8 cellular contexts compared by ENCODE assay signal in genomic region chr15:82540055-82540983, GRCh38. TPM values are rescaled to one million over a fixed set of nuclear protein-coding genes. Genes with fewer than 3 reads are reported as not detected.
A peak's percentile ranks its signal among the peaks of the same experiment; 100 is the strongest.
DNase-seq lines count a peak whose midpoint lies in the region; ATAC-seq lines count a peak whose summit lies in the region.

TSS of gene RPS17 (minus strand) at chr15:82540457. CDS start at chr15:82540428, 29 bp downstream.

- H3K9ac ChIP-seq in BLaER1 treated with 17β-estradiol and CSF1 and Interleukin-3, amounts not matched to agents 10 nM and 100 nM, result peak within 1 kb of the TSS; percentile 95 to 100 (median 98)
- H3K9ac ChIP-seq in muscle layer of colon (ENCODE audit: low read length), result peak within 1 kb of the TSS; percentile 95

- ATAC-seq in GM19468 (IDR thresholded peaks at IDR 0.05; ENCODE audit: extremely low read depth, unreplicated experiment), result peak; percentile 97

- peaks cover 42 to 48% (median 44%) of the 10 kb centered on the region in 11 experiments for H4K20me1 ChIP-seq in BLaER1 treated with 17β-estradiol and CSF1 and Interleukin-3, amounts not matched to agents 10 nM and 100 nM

- peaks cover 29 to 47% (median 37%) of the 10 kb centered on the region in 10 experiments for H3K4me1 ChIP-seq in BLaER1 treated with 17β-estradiol and CSF1 and Interleukin-3, amounts not matched to agents 10 nM and 100 nM
- peaks cover 11% of the 10 kb centered on the region for H3K4me1 ChIP-seq in muscle layer of colon (ENCODE audit: insufficient read depth, low read length)

- H3K27ac ChIP-seq in BLaER1 treated with 17β-estradiol and CSF1 and Interleukin-3, amounts not matched to agents 10 nM and 100 nM, result peak within 1 kb of the TSS; percentile 91 to 99 (median 97)
- H3K27ac ChIP-seq in muscle layer of colon (ENCODE audit: low read depth, low read length), result peak within 1 kb of the TSS; percentile 87

- H3K9me3 ChIP-seq in BLaER1 treated with 17β-estradiol and CSF1 and Interleukin-3, amounts not matched to agents 10 nM and 100 nM (replicated peaks in 1 of 11), result no peaks in the 10 kb centered on the region; a peak in 1 of 22 replicates
- H3K9me3 ChIP-seq in muscle layer of colon (ENCODE audit: low read length), result no peaks in the 10 kb centered on the region

- peak within 1 kb of the TSS; percentile 92 to 99 (median 97) for H3K4me2 ChIP-seq in BLaER1 treated with 17β-estradiol and CSF1 and Interleukin-3, amounts not matched to agents 10 nM and 100 nM

- peak within 1 kb of the TSS; percentile 83 to 98 (median 92) for H3K4me3 ChIP-seq in BLaER1 treated with 17β-estradiol and CSF1 and Interleukin-3, amounts not matched to agents 10 nM and 100 nM
- H3K4me3 ChIP-seq in muscle layer of colon (ENCODE audit: low read depth in 1 of 2, low read length in 2 of 2), result peak within 1 kb of the TSS; percentile 96 to 98

- H3K36me3 ChIP-seq in BLaER1 treated with 17β-estradiol and CSF1 and Interleukin-3, amounts not matched to agents 10 nM and 100 nM, result peaks cover 36 to 44% (median 43%) of the 10 kb centered on the region in 11 experiments
- peaks cover 40% of the 10 kb centered on the region for H3K36me3 ChIP-seq in muscle layer of colon (ENCODE audit: insufficient read depth, low read length)

- H3K27me3 ChIP-seq in BLaER1 treated with 17β-estradiol and CSF1 and Interleukin-3, amounts not matched to agents 10 nM and 100 nM, result no peaks in the 10 kb centered on the region
- H3K27me3 ChIP-seq in muscle layer of colon (ENCODE audit: control insufficient read depth in 1 of 2, insufficient read depth in 2 of 2, low read length in 2 of 2), result no peaks in the 10 kb centered on the region

- DNase-seq in HT-29 (ENCODE audit: low spot score), result peak; percentile 98
- peak; percentile 93 to 99 for DNase-seq in activated CD8-positive, alpha-beta memory T cell treated with anti-CD3 and anti-CD28 coated beads for 1 hour (ENCODE audit: extremely low read depth in 1 of 2, low read depth in 1 of 2)
- peak; percentile 97 for DNase-seq in epidermal melanocyte (ENCODE audit: insufficient read length, low spot score)
- DNase-seq in stimulated activated CD8-positive, alpha-beta memory T cell treated with anti-CD3 and anti-CD28 coated beads, Interleukin-7, amount 100 ng/mL, for 4 hours (ENCODE audit: low read depth in 2 of 2), result peak; percentile 93 to 97
- no peak for DNase-seq in NCI-H187 treated with DMSO at 0.1 percent for 48 hours (lab: John Stamatoyannopoulos, UW)

RNA-seq across cellular contexts. Expression of gene RPS17, which starts in this region (rescaled TPM):
- total RNA-seq in HT-29 (2014; rRNA removed; shearing (Covaris generic)), result 3,753 and 4,531 TPM in 2 replicates
